Comparison of ENCODE assay signal across 8 cellular contexts in genomic region chr16:71808593-71809449, GRCh38.
A peak's percentile ranks its signal among the peaks of the same experiment; 100 is the strongest.
DNase-seq lines count a peak whose midpoint lies in the region; ATAC-seq and FAIRE-seq lines count a peak whose summit lies in the region.

Gene AP1G1 (minus strand): TSS chr16:71808834. CDS start chr16:71789479, 19,355 bp downstream.

- peak; percentile 75 for ATAC-seq in GM21381 (IDR thresholded peaks at IDR 0.05; ENCODE audit: unreplicated experiment)
- peak; percentile 91 for ATAC-seq in effector memory CD8-positive, alpha-beta T cell (replicated peaks)
- ATAC-seq in memory B cell (ENCODE audit: low read depth) = peak; percentile 86

- H3K4me3 Mint-ChIP-seq in effector memory CD8-positive, alpha-beta T cell = peak within 1 kb of the TSS; percentile 91
- H3K4me3 Mint-ChIP-seq in memory B cell = peak within 1 kb of the TSS; percentile 89

- H3K27ac Mint-ChIP-seq in effector memory CD8-positive, alpha-beta T cell = peak within 1 kb of the TSS; percentile 100
- peak within 1 kb of the TSS; percentile 98 for H3K27ac Mint-ChIP-seq in memory B cell

- peaks cover 34% of the 10 kb centered on the region for H3K36me3 Mint-ChIP-seq in effector memory CD8-positive, alpha-beta T cell (ENCODE audit: insufficient read depth)
- no peaks in the 10 kb centered on the region for H3K36me3 Mint-ChIP-seq in memory B cell

- DNase-seq in COR-L47 (lab: John Stamatoyannopoulos, UW) = peak; percentile 98
- peak; percentile 100 for DNase-seq in HTR-8/SVneo (ENCODE audit: insufficient read length, low spot score)
- DNase-seq in NOMO-1 treated with DMSO at 0.1 percent for 48 hours (lab: John Stamatoyannopoulos, UW; ENCODE audit: unreplicated experiment) = peak; percentile 96
- peak; percentile 82 to 93 for DNase-seq in activated CD8-positive, alpha-beta memory T cell treated with anti-CD3 and anti-CD28 coated beads for 4 hours (ENCODE audit: low read depth in 2 of 2)
- DNase-seq in effector memory CD8-positive, alpha-beta T cell = peak; percentile 86 to 89 (median 88)
- DNase-seq in memory B cell (ENCODE audit: low spot score in 2 of 2) = peak; percentile 82 to 88
- peak; percentile 85 for DNase-seq in stimulated activated CD8-positive, alpha-beta memory T cell treated with anti-CD3 and anti-CD28 coated beads, Interleukin-12 subunit alpha, Interleukin-12 subunit beta, amount 100 ng/mL, for 1 hour (ENCODE audit: low read depth)

- no peaks in the 10 kb centered on the region for H3K27me3 Mint-ChIP-seq in effector memory CD8-positive, alpha-beta T cell
- no peaks in the 10 kb centered on the region for H3K27me3 Mint-ChIP-seq in memory B cell

- H3K4me1 Mint-ChIP-seq in effector memory CD8-positive, alpha-beta T cell (ENCODE audit: low read depth in 2 of 2) = peaks cover 15 to 23% of the 10 kb centered on the region in 2 donors
- H3K4me1 Mint-ChIP-seq in memory B cell = peaks cover 9% of the 10 kb centered on the region

- no peaks in the 10 kb centered on the region for H3K9me3 Mint-ChIP-seq in effector memory CD8-positive, alpha-beta T cell
- H3K9me3 Mint-ChIP-seq in memory B cell = no peaks in the 10 kb centered on the region

- peak; percentile 99 for FAIRE-seq in HTR-8/SVneo (lab: Jason Lieb, UNC)

Comparison
In these comparisons a context has a peak if more than half of its experiments do, and no peak if none do; other contexts are left out.
1. Peak in every context shown above with its lines: DNase-seq and ATAC-seq.